Comparison of ENCODE assay signal across 20 cellular contexts in genomic region chr2:20199381-20200270, GRCh38. TPM values are rescaled to one million over a fixed set of nuclear protein-coding genes. Genes with fewer than 3 reads are reported as not detected.
"Had no signal": no experiment of that assay in that cellular context is flagged by ENCODE, and none has a peak within 500 bp of the region (broad histone marks: within the 10 kb centered on the region; RNA-seq: fewer than 3 reads in every experiment).

No MANE protein-coding gene starts in this region.

- ATAC-seq: activated naive CD8-positive, alpha-beta T cell treated with anti-CD3 and anti-CD28 coated beads, Interleukin-2, amount 50 U/mL, for 24 hours; activated T-cell treated with anti-CD3 and anti-CD28 coated beads, Interleukin-2, amount 50 U/mL, for 4 hours; natural killer cell treated with Interleukin-12 subunit alpha and Interleukin-12 subunit beta and Interleukin-15 and Interleukin-18, amount 100 ng/mL, for 72 hours; stimulated activated naive CD8-positive, alpha-beta T cell treated with anti-CD3 and anti-CD28 coated beads, Interleukin-15, Interleukin-2, amounts not matched to agents 100 U/mL and 50 U/mL, for 24 hours had no signal

- H3K4me3 ChIP-seq: colonic mucosa, transverse colon had no signal

- H3K27me3 Mint-ChIP-seq: activated CD4-positive, alpha-beta T cell treated with anti-CD3 and anti-CD28 coated beads, Interleukin-2, amount 10 ng/mL, durations not matched to agents 7 days and 5 days; activated naive CD8-positive, alpha-beta T cell treated with anti-CD3 and anti-CD28 coated beads, Interleukin-2, amount 50 U/mL, for 24 hours; brain had no signal

- H3K27ac Mint-ChIP-seq: activated CD4-positive, alpha-beta T cell treated with anti-CD3 and anti-CD28 coated beads, Interleukin-2, amount 10 ng/mL, durations not matched to agents 7 days and 5 days; activated naive CD4-positive, alpha-beta T cell treated with anti-CD3 and anti-CD28 coated beads, Interleukin-2, amount 10 ng/mL, durations not matched to agents 7 days and 5 days; activated naive CD8-positive, alpha-beta T cell treated with anti-CD3 and anti-CD28 coated beads, Interleukin-2, amount 50 U/mL, for 24 hours; endodermal cell; natural killer cell treated with Interleukin-12 subunit alpha and Interleukin-12 subunit beta and Interleukin-15 and Interleukin-18, amount 100 ng/mL, for 72 hours had no signal

- H3K4me3 Mint-ChIP-seq: activated CD4-positive, alpha-beta T cell treated with anti-CD3 and anti-CD28 coated beads, Interleukin-2, amount 10 ng/mL, durations not matched to agents 7 days and 5 days; activated naive CD4-positive, alpha-beta T cell treated with anti-CD3 and anti-CD28 coated beads, Interleukin-2, amount 10 ng/mL, durations not matched to agents 7 days and 5 days; activated naive CD8-positive, alpha-beta T cell treated with anti-CD3 and anti-CD28 coated beads, Interleukin-2, amount 50 U/mL, for 24 hours; activated T-cell treated with anti-CD3 and anti-CD28 coated beads, Interleukin-2, amount 50 U/mL, for 4 hours; brain; endodermal cell; natural killer cell treated with Interleukin-12 subunit alpha and Interleukin-12 subunit beta and Interleukin-15 and Interleukin-18, amount 100 ng/mL, for 72 hours had no signal

- H3K36me3 ChIP-seq: transverse colon had no signal

- H3K4me1 Mint-ChIP-seq: activated CD4-positive, alpha-beta T cell treated with anti-CD3 and anti-CD28 coated beads, Interleukin-2, amount 10 ng/mL, durations not matched to agents 7 days and 5 days; activated naive CD4-positive, alpha-beta T cell treated with anti-CD3 and anti-CD28 coated beads, Interleukin-2, amount 10 ng/mL, durations not matched to agents 7 days and 5 days; activated naive CD8-positive, alpha-beta T cell treated with anti-CD3 and anti-CD28 coated beads, Interleukin-2, amount 50 U/mL, for 24 hours; endodermal cell had no signal

- H3K27me3 ChIP-seq: colonic mucosa, transverse colon had no signal

- H3K36me3 Mint-ChIP-seq: activated naive CD4-positive, alpha-beta T cell treated with anti-CD3 and anti-CD28 coated beads, Interleukin-2, amount 10 ng/mL, durations not matched to agents 7 days and 5 days; natural killer cell treated with Interleukin-12 subunit alpha and Interleukin-12 subunit beta and Interleukin-15 and Interleukin-18, amount 100 ng/mL, for 72 hours had no signal

- H3K9me3 ChIP-seq: colonic mucosa, transverse colon had no signal

- DNase-seq: activated CD4-positive, alpha-beta T cell treated with anti-CD3 and anti-CD28 coated beads, Interleukin-2, amount 10 ng/mL, durations not matched to agents 7 days and 5 days; activated CD8-positive, alpha-beta memory T cell treated with anti-CD3 and anti-CD28 coated beads, Interleukin-2, amount 50 U/mL, for 4 hours; activated effector memory CD4-positive, alpha-beta T cell treated with Interleukin-2 at 50 U/mL for 16 hours; activated naive CD4-positive, alpha-beta T cell treated with anti-CD3 and anti-CD28 coated beads, Interleukin-2, amount 10 ng/mL, durations not matched to agents 7 days and 5 days; activated naive CD8-positive, alpha-beta T cell treated with anti-CD3 and anti-CD28 coated beads, Interleukin-2, amount 50 U/mL, for 24 hours; activated T-cell treated with anti-CD3 and anti-CD28 coated beads, Interleukin-2, amount 50 U/mL, for 4 hours; anterior cingulate cortex; central memory CD4-positive, alpha-beta T cell; colonic mucosa; endodermal cell; erythroblast; nucleus accumbens; stimulated activated CD4-positive, alpha-beta T cell treated with anti-CD3 and anti-CD28 coated beads, Interleukin-12 subunit alpha, Interleukin-12 subunit beta, amount 100 ng/mL, for 4 hours; stimulated activated CD4-positive, alpha-beta T cell treated with anti-CD3 and anti-CD28 coated beads, Interleukin-1b, Interleukin-23, amount 100 ng/mL, for 48 hours; stimulated activated naive CD8-positive, alpha-beta T cell treated with anti-CD3 and anti-CD28 coated beads, Interleukin-15, Interleukin-2, amounts not matched to agents 100 U/mL and 50 U/mL, for 24 hours; T-helper 1 cell; T-helper 9 cell; transverse colon had no signal

- H3K9me3 Mint-ChIP-seq: activated CD4-positive, alpha-beta T cell treated with anti-CD3 and anti-CD28 coated beads, Interleukin-2, amount 10 ng/mL, durations not matched to agents 7 days and 5 days; activated naive CD4-positive, alpha-beta T cell treated with anti-CD3 and anti-CD28 coated beads, Interleukin-2, amount 10 ng/mL, durations not matched to agents 7 days and 5 days; activated naive CD8-positive, alpha-beta T cell treated with anti-CD3 and anti-CD28 coated beads, Interleukin-2, amount 50 U/mL, for 24 hours; activated T-cell treated with anti-CD3 and anti-CD28 coated beads, Interleukin-2, amount 50 U/mL, for 4 hours; natural killer cell treated with Interleukin-12 subunit alpha and Interleukin-12 subunit beta and Interleukin-15 and Interleukin-18, amount 100 ng/mL, for 72 hours had no signal

RNA-seq across cellular contexts. Expression of gene SDC1, which starts 25.3 kb away (rescaled TPM):
- total RNA-seq: natural killer cell treated with Interleukin-12 subunit alpha and Interleukin-12 subunit beta and Interleukin-15 and Interleukin-18, amount 100 ng/mL, for 72 hours had no signal
